ENCODE assay signal across 10 cellular contexts in genomic region chr18:2980607-2980923, GRCh38. TPM values are rescaled to one million over a fixed set of nuclear protein-coding genes. Genes with fewer than 3 reads are reported as not detected.
A peak's percentile ranks its signal among the peaks of the same experiment; 100 is the strongest.
DNase-seq lines count a peak whose midpoint lies in the region; ATAC-seq and TF ChIP-seq lines count a peak whose summit lies in the region.
"Had no signal": no experiment of that assay in that cellular context is flagged by ENCODE, and none has a peak within 500 bp of the region (broad histone marks: within the 10 kb centered on the region; RNA-seq: fewer than 3 reads in every experiment).

No MANE protein-coding gene starts in this region.

- peaks cover 35 to 56% of the 10 kb centered on the region in 2 donors for H3K4me1 ChIP-seq in mucosa of rectum (ENCODE audit: control insufficient read depth in 2 of 2, insufficient read depth in 2 of 2, low read length in 2 of 2)
- H3K4me1 ChIP-seq in transverse colon, result peaks cover 40 to 98% (median 72%) of the 10 kb centered on the region in 4 donors

- H3K27me3 ChIP-seq in mucosa of rectum (ENCODE audit: control insufficient read depth in 2 of 2, insufficient read depth in 2 of 2, low read length in 2 of 2), result no peaks in the 10 kb centered on the region
- no peaks in the 10 kb centered on the region for H3K27me3 ChIP-seq in transverse colon

- TF ChIP-seq EP300 in transverse colon (IDR thresholded peaks at IDR 0.05; ENCODE audit: low read depth), result no peak

- 89% methylated on average over 3 of the region's 3 CpGs; no CpG with 5 or more reads in 1 of the 2 donors for WGBS in transverse colon (ENCODE audit: low coverage in 1 of 2), 2 donors

- peak; percentile 42 for ATAC-seq in activated naive CD8-positive, alpha-beta T cell treated with anti-CD3 and anti-CD28 coated beads, Interleukin-2, amount 10 ng/mL, durations not matched to agents 7 days and 5 days (ENCODE audit: low read depth)
- ATAC-seq in HG03025 (IDR thresholded peaks at IDR 0.05; ENCODE audit: low FRiP score, unreplicated experiment) (no peak), HG02981 (IDR thresholded peaks at IDR 0.05; ENCODE audit: unreplicated experiment) (no peak)

- no peaks in the 10 kb centered on the region for H3K9me3 ChIP-seq in mucosa of rectum (ENCODE audit: control insufficient read depth in 2 of 2, low read length in 2 of 2)
- no peaks in the 10 kb centered on the region for H3K9me3 ChIP-seq in transverse colon
- H3K9me3 ChIP-seq: HAP-1 had no signal

- TF ChIP-seq CTCF in transverse colon (IDR thresholded peaks at IDR 0.05), result no peak

- POLR2A ChIA-PET in activated naive CD8-positive, alpha-beta T cell treated with anti-CD3 and anti-CD28 coated beads, Interleukin-2, amount 10 ng/mL, durations not matched to agents 7 days and 5 days (lab: Charles Lee), result interaction anchor here (0.8 to 5.6 kb wide), 6 partner anchors 9 to 324 kb away, joined by 3 to 75 read pairs (median 14); partner anchors contain the start of gene MYL12A

- H3K27ac Mint-ChIP-seq in activated naive CD4-positive, alpha-beta T cell treated with anti-CD3 and anti-CD28 coated beads for 36 hours, result peak overlapping the region; percentile 92
- peak overlapping the region; percentile 94 for H3K27ac Mint-ChIP-seq in activated naive CD8-positive, alpha-beta T cell treated with anti-CD3 and anti-CD28 coated beads, Interleukin-2, amount 10 ng/mL, durations not matched to agents 7 days and 5 days

- intact Hi-C loops in activated naive CD4-positive, alpha-beta T cell treated with anti-CD3 and anti-CD28 coated beads for 36 hours (cut with micrococcal nuclease), result loop anchor here (5.0 to 10.0 kb wide), 4 partner anchors 408 to 646 kb away; partner anchors contain the start of genes METTL4, NDC80 and TGIF1
- intact Hi-C loops in transverse colon (cut with DNase I; ENCODE audit: low total_unique reads), result no loop called here

- H3K4me1 Mint-ChIP-seq in activated naive CD4-positive, alpha-beta T cell treated with anti-CD3 and anti-CD28 coated beads for 36 hours (ENCODE audit: low read depth), result peaks cover 91% of the 10 kb centered on the region
- H3K4me1 Mint-ChIP-seq in activated naive CD8-positive, alpha-beta T cell treated with anti-CD3 and anti-CD28 coated beads, Interleukin-2, amount 10 ng/mL, durations not matched to agents 7 days and 5 days, result peaks cover 74% of the 10 kb centered on the region

- peak; percentile 40 for DNase-seq in activated naive CD4-positive, alpha-beta T cell treated with anti-CD3 and anti-CD28 coated beads for 36 hours
- no peak for DNase-seq in activated naive CD4-positive, alpha-beta T cell (lab: John Stamatoyannopoulos, UW)
- no peak for DNase-seq in activated naive CD8-positive, alpha-beta T cell treated with anti-CD3 and anti-CD28 coated beads, Interleukin-2, amount 10 ng/mL, durations not matched to agents 7 days and 5 days
- no peak for DNase-seq in transverse colon
- DNase-seq in stimulated activated CD4-positive, alpha-beta T cell treated with anti-CD3 and anti-CD28 coated beads, Interleukin-2, amount 100 ng/mL, for 24 hours, result no peak
- DNase-seq: NCI-H524 treated with DMSO at 0.1 percent for 48 hours had no signal

- H3K36me3 ChIP-seq in mucosa of rectum (ENCODE audit: control insufficient read depth in 2 of 2, insufficient read depth in 2 of 2, low read length in 2 of 2) (no peaks in the 10 kb centered on the region), transverse colon (no peaks in the 10 kb centered on the region)
- H3K36me3 ChIP-seq: HAP-1 had no signal

- H3K9ac ChIP-seq in mucosa of rectum (ENCODE audit: low read depth in 1 of 2, low read length in 2 of 2), result peak overlapping the region in 1 of 2 donors; percentile 18

- H3K9me3 Mint-ChIP-seq in activated naive CD4-positive, alpha-beta T cell treated with anti-CD3 and anti-CD28 coated beads for 36 hours, result no peaks in the 10 kb centered on the region
- H3K9me3 Mint-ChIP-seq in activated naive CD8-positive, alpha-beta T cell treated with anti-CD3 and anti-CD28 coated beads, Interleukin-2, amount 10 ng/mL, durations not matched to agents 7 days and 5 days, result no peaks in the 10 kb centered on the region

- H3K36me3 Mint-ChIP-seq in activated naive CD4-positive, alpha-beta T cell treated with anti-CD3 and anti-CD28 coated beads for 36 hours (ENCODE audit: low read depth), result peaks cover 2% of the 10 kb centered on the region
- H3K36me3 Mint-ChIP-seq in activated naive CD8-positive, alpha-beta T cell treated with anti-CD3 and anti-CD28 coated beads, Interleukin-2, amount 10 ng/mL, durations not matched to agents 7 days and 5 days, result peaks cover 27% of the 10 kb centered on the region

- in situ Hi-C loops in transverse colon (cut with MboI; ENCODE audit: low pct_ligation_motif_present in 1 of 4, low pct_unique_long_range_greater_than_20kb in 1 of 4, low sequenced_read_pairs in 3 of 4), result loop anchor here in 2 of 4 donors (10.0 kb wide), 1 partner anchor 46 kb away; no protein-coding TSS in a partner anchor

- no peak for TF ChIP-seq POLR2A in transverse colon (IDR thresholded peaks at IDR 0.05)

- peak overlapping the region in 1 of 2 donors; percentile 43 for H3K4me3 ChIP-seq in mucosa of rectum (ENCODE audit: low read length in 2 of 2)
- H3K4me3 ChIP-seq in transverse colon, result peak overlapping the region in 1 of 4 donors; percentile 15
- H3K4me3 ChIP-seq: HAP-1 had no signal

- CTCF ChIA-PET in activated naive CD4-positive, alpha-beta T cell treated with anti-CD3 and anti-CD28 coated beads for 36 hours (lab: Charles Lee), result interaction anchor here (0.8 to 2.6 kb wide), 15 partner anchors 9 to 82 kb away, joined by 3 to 19 read pairs (median 4); no protein-coding TSS in a partner anchor

- H3K27ac ChIP-seq in mucosa of rectum (ENCODE audit: low read depth in 2 of 2, low read length in 2 of 2) (peak overlapping the region; percentile 65 to 71), transverse colon (peak overlapping the region; percentile 68 to 87 (median 78))

- H3K27me3 Mint-ChIP-seq in activated naive CD4-positive, alpha-beta T cell treated with anti-CD3 and anti-CD28 coated beads for 36 hours (ENCODE audit: low read depth), result no peaks in the 10 kb centered on the region
- no peaks in the 10 kb centered on the region for H3K27me3 Mint-ChIP-seq in activated naive CD8-positive, alpha-beta T cell treated with anti-CD3 and anti-CD28 coated beads, Interleukin-2, amount 10 ng/mL, durations not matched to agents 7 days and 5 days

- H3K4me3 Mint-ChIP-seq in activated naive CD4-positive, alpha-beta T cell treated with anti-CD3 and anti-CD28 coated beads for 36 hours, result peak overlapping the region; percentile 70
- H3K4me3 Mint-ChIP-seq in activated naive CD8-positive, alpha-beta T cell treated with anti-CD3 and anti-CD28 coated beads, Interleukin-2, amount 10 ng/mL, durations not matched to agents 7 days and 5 days, result peak overlapping the region; percentile 89

RNA-seq across cellular contexts. Expression of gene LPIN2, which starts 32.4 kb away (rescaled TPM):
- 10 to 100 TPM; 62.4 to 65.7 TPM for total RNA-seq in activated naive CD4-positive, alpha-beta T cell treated with anti-CD3 and anti-CD28 coated beads for 36 hours
- 10 to 100 TPM; 91.0 to 93.9 TPM for total RNA-seq in activated naive CD8-positive, alpha-beta T cell treated with anti-CD3 and anti-CD28 coated beads, Interleukin-2, amount 10 ng/mL, durations not matched to agents 7 days and 5 days
- 100 to 1,000 TPM in 1 of 4 donors, 10 to 100 TPM in 3; 11.1 to 151 (median 87.0) TPM for total RNA-seq in transverse colon
